In genomic region chr5:78758169-78758839, GRCh38 we compare ENCODE assay signal across 1 cellular context.
TF ChIP-seq lines count a peak whose summit lies in the region.

No MANE protein-coding gene starts in this region.

TF ChIP-seq in HepG2, 621 proteins besides CTCF, POLR2A, EP300 and RAD21 (continued from another document):
- TF ChIP-seq ZNF780A (CRISPR knock-in tag; IDR thresholded peaks at IDR 0.05) (no peak), THAP9 (CRISPR knock-in tag; IDR thresholded peaks at IDR 0.05; ENCODE audit: borderline replicate concordance) (no peak), CSRNP2 (CRISPR knock-in tag; conservative IDR thresholded peaks at IDR 0.05; ENCODE audit: low read depth) (no peak), ELK4 (CRISPR knock-in tag; IDR thresholded peaks at IDR 0.05; ENCODE audit: borderline replicate concordance) (no peak), JARID2 (CRISPR knock-in tag; IDR thresholded peaks at IDR 0.05; ENCODE audit: insufficient replicate concordance) (no peak), CHCHD3 (CRISPR knock-in tag; IDR thresholded peaks at IDR 0.05) (no peak), ZNF569 (CRISPR knock-in tag; IDR thresholded peaks at IDR 0.05; ENCODE audit: borderline replicate concordance) (no peak), ZNF691 (CRISPR knock-in tag; IDR thresholded peaks at IDR 0.05; ENCODE audit: borderline replicate concordance, low read depth) (no peak), ZNF44 (CRISPR knock-in tag; IDR thresholded peaks at IDR 0.05) (no peak), ZSCAN20 (CRISPR knock-in tag; IDR thresholded peaks at IDR 0.05; ENCODE audit: borderline replicate concordance) (no peak), ZNF33B (CRISPR knock-in tag; IDR thresholded peaks at IDR 0.05) (no peak), MNT (IDR thresholded peaks at IDR 0.05) (no peak), ZNF547 (CRISPR knock-in tag; IDR thresholded peaks at IDR 0.05) (no peak), LCORL (IDR thresholded peaks at IDR 0.05) (peak; percentile 96), LCORL (CRISPR knock-in tag; IDR thresholded peaks at IDR 0.05) (peak; percentile 87), ZNF839 (CRISPR knock-in tag; IDR thresholded peaks at IDR 0.05; ENCODE audit: borderline replicate concordance) (no peak), ARID2 (CRISPR knock-in tag; IDR thresholded peaks at IDR 0.05; ENCODE audit: borderline replicate concordance) (no peak), ZNF276 (CRISPR knock-in tag; IDR thresholded peaks at IDR 0.05; ENCODE audit: low read depth) (no peak), ZNF605 (CRISPR knock-in tag; IDR thresholded peaks at IDR 0.05) (no peak), ZHX2 (IDR thresholded peaks at IDR 0.05; ENCODE audit: low read depth) (no peak), ZHX2 (CRISPR knock-in tag; IDR thresholded peaks at IDR 0.05; ENCODE audit: borderline replicate concordance) (no peak), ARNT (IDR thresholded peaks at IDR 0.05) (no peak), TAF1 (CRISPR knock-in tag; IDR thresholded peaks at IDR 0.05) (no peak), ZBTB49 (CRISPR knock-in tag; IDR thresholded peaks at IDR 0.05; ENCODE audit: borderline replicate concordance) (no peak), NPAS2 (CRISPR knock-in tag; IDR thresholded peaks at IDR 0.05; ENCODE audit: borderline replicate concordance) (no peak), SMAD3 (CRISPR knock-in tag; IDR thresholded peaks at IDR 0.05) (0 out of 2 replicates have a peak, but pooled peaks have one; percentile 58), THRA (CRISPR knock-in tag; IDR thresholded peaks at IDR 0.05; ENCODE audit: borderline replicate concordance) (peak; percentile 59; the same call in 1 of the 2 replicates), BHLHE40 (IDR thresholded peaks at IDR 0.05; ENCODE audit: low read length) (no peak), ZNF350 (CRISPR knock-in tag; IDR thresholded peaks at IDR 0.05; ENCODE audit: borderline replicate concordance, low read depth) (no peak), GLI4 (CRISPR knock-in tag; IDR thresholded peaks at IDR 0.05; ENCODE audit: borderline replicate concordance) (no peak), TFDP2 (CRISPR knock-in tag; IDR thresholded peaks at IDR 0.05) (no peak), GRHL1 (CRISPR knock-in tag; conservative IDR thresholded peaks at IDR 0.05) (no peak)
